In the genomic region with DNA sequence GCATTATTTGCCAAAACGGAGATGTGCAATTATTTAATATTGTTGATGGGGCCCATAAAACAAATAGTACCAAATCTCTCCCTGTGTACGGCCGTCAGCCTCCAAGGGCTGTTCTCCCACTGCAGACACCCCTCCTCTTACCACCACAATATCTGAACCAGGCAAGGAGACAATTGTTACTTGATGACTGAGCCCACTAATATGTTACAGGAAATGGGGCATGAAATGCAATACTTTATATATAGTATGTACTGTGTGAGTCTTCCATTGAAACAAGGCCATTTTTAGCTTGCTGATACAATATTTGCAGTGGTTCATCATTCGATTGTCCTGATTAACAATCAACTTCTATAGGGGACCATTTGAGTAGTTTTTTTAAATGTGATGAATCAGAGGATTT, we compare ENCODE assay signal across 27 cellular contexts.
"Had no signal": no experiment of that assay in that cellular context is flagged by ENCODE, and none has a peak within 500 bp of the region (broad histone marks: within the 10 kb centered on the region; RNA-seq: fewer than 3 reads in every experiment).

No MANE protein-coding gene starts in this region.

- H3K27ac Mint-ChIP-seq: activated naive CD8-positive, alpha-beta T cell; naive thymus-derived CD4-positive, alpha-beta T cell; stimulated activated effector memory CD8-positive, alpha-beta T cell treated with anti-CD3 and anti-CD28 coated beads, Interleukin-12 subunit alpha, Interleukin-12 subunit beta, amount 100 ng/mL, for 72 hours; stimulated activated naive CD8-positive, alpha-beta T cell treated with anti-CD3 and anti-CD28 coated beads, Interleukin-15, Interleukin-2, amounts not matched to agents 100 ng/mL and 50 ng/mL, for 24 hours had no signal

- H3K36me3 Mint-ChIP-seq: activated naive CD8-positive, alpha-beta T cell; naive thymus-derived CD4-positive, alpha-beta T cell; stimulated activated effector memory CD8-positive, alpha-beta T cell treated with anti-CD3 and anti-CD28 coated beads, Interleukin-12 subunit alpha, Interleukin-12 subunit beta, amount 100 ng/mL, for 72 hours had no signal

- H3K4me1 ChIP-seq: adrenal gland, pancreas, prostate gland had no signal

- DNase-seq: activated CD4-positive, alpha-beta T cell treated with anti-CD3 and anti-CD28 coated beads for 4 hours; activated CD4-positive, alpha-beta T cell treated with anti-CD3 and anti-CD28 coated beads, Interleukin-2, amount 50 U/mL, for 4 hours; activated CD8-positive, alpha-beta memory T cell treated with anti-CD3 and anti-CD28 coated beads for 24 hours; activated effector memory CD4-positive, alpha-beta T cell treated with Interleukin-2 at 50 U/mL for 16 hours; activated naive CD4-positive, alpha-beta T cell treated with Interleukin-2 at 50 U/mL for 16 hours; adrenal gland; aorta; effector CD8-positive, alpha-beta T cell; erythroblast; heart right ventricle; left cardiac atrium; mammary epithelial cell; naive thymus-derived CD4-positive, alpha-beta T cell; pancreas; retina; small intestine; stimulated activated CD4-positive, alpha-beta T cell treated with anti-CD3 and anti-CD28 coated beads, Interleukin-4, amount 100 ng/mL, for 24 hours; trophoblast cell had no signal

- H3K9me3 Mint-ChIP-seq: central memory CD8-positive, alpha-beta T cell; stimulated activated effector memory CD8-positive, alpha-beta T cell treated with anti-CD3 and anti-CD28 coated beads, Interleukin-12 subunit alpha, Interleukin-12 subunit beta, amount 100 ng/mL, for 72 hours; stimulated activated naive CD8-positive, alpha-beta T cell treated with anti-CD3 and anti-CD28 coated beads, Interleukin-15, Interleukin-2, amounts not matched to agents 100 ng/mL and 50 ng/mL, for 24 hours had no signal

- ATAC-seq: naive thymus-derived CD4-positive, alpha-beta T cell; pancreas; stimulated activated effector memory CD8-positive, alpha-beta T cell treated with anti-CD3 and anti-CD28 coated beads, Interleukin-12 subunit alpha, Interleukin-12 subunit beta, amount 100 ng/mL, for 72 hours had no signal

- H3K9me3 ChIP-seq: adrenal gland, heart right ventricle, pancreas, prostate gland, thoracic aorta had no signal

- H3K27me3 ChIP-seq: adrenal gland, heart right ventricle, pancreas had no signal

- FAIRE-seq: islet of Langerhans, pancreas, small intestine, urothelium cell line had no signal

- H3K27ac ChIP-seq: adrenal gland, pancreas, prostate gland, thoracic aorta, VCaP had no signal

- H3K4me3 Mint-ChIP-seq: activated naive CD8-positive, alpha-beta T cell; central memory CD8-positive, alpha-beta T cell; naive thymus-derived CD4-positive, alpha-beta T cell; stimulated activated effector memory CD8-positive, alpha-beta T cell treated with anti-CD3 and anti-CD28 coated beads, Interleukin-12 subunit alpha, Interleukin-12 subunit beta, amount 100 ng/mL, for 72 hours; stimulated activated naive CD8-positive, alpha-beta T cell treated with anti-CD3 and anti-CD28 coated beads, Interleukin-15, Interleukin-2, amounts not matched to agents 100 ng/mL and 50 ng/mL, for 24 hours had no signal

- H3K36me3 ChIP-seq: adrenal gland, heart right ventricle, pancreas, prostate gland, thoracic aorta had no signal

- H3K4me3 ChIP-seq: adrenal gland, heart right ventricle, pancreas, prostate gland, thoracic aorta had no signal

- H3K27me3 Mint-ChIP-seq: central memory CD8-positive, alpha-beta T cell had no signal
